In the genomic region with DNA sequence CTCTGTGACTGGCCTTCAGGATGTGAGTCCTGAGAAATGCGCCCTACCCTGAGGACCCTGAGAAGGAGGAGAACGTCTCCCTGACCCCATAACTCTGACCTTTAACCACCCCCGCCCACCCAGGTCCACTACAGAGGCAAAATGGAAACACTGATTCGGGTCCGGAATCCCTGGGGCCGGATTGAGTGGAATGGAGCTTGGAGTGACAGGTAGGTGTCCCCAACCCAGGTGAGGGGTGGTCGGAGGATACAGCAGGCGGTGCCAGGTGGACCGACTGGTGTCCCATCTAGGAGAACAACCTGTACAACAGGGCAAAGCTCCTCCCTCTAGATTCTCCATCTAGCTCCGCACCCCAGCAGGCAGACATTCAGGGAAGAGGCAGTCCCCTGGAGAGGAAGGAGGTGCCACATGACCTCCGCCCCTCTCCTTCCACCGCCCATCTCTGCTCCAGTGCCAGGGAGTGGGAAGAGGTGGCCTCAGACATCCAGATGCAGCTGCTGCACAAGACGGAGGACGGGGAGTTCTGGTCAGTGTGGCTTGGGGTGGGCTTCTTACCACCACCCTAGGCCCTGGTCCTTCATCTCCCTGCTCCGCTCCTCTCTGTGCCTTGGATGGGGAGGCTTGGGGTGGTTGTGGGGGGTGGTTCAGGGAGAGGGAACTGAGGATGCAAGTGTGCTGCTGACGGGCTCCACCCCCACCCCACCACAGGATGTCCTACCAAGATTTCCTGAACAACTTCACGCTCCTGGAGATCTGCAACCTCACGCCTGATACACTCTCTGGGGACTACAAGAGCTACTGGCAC, we compare ENCODE assay signal across 16 cellular contexts. TPM values are rescaled to one million over a fixed set of nuclear protein-coding genes. Genes with fewer than 3 reads are reported as not detected.
DNase-seq lines count a peak whose midpoint lies in the region; ATAC-seq, FAIRE-seq and TF ChIP-seq lines count a peak whose summit lies in the region.
"Had no signal": no experiment of that assay in that cellular context is flagged by ENCODE, and none has a peak within 500 bp of the region (broad histone marks: within the 10 kb centered on the region; RNA-seq: fewer than 3 reads in every experiment).

No MANE protein-coding gene starts in this region.

- WGBS in HepG2 (ENCODE audit: low lambda C conversion rate): 46% methylated on average over 18 of the region's 18 CpGs
- WGBS in right lobe of liver (ENCODE audit: insufficient coverage, low coverage, low lambda C conversion rate, missing lambda C conversion rate): 81% methylated on average over 10 of the region's 18 CpGs

- CTCF ChIA-PET in HepG2 (lab: Yijun Ruan, JAX; ENCODE audit: low intra/inter-chr PET ratio, low total read pairs) (no interaction called here), Panc1 (lab: Charles Lee) (interaction anchor here (0.5 to 0.6 kb wide), 3 partner anchors 18 to 62 kb away, joined by 3 to 13 read pairs (median 7); no protein-coding TSS in a partner anchor)

- TF ChIP-seq POLR2A in HepG2 (IDR thresholded peaks at IDR 0.05; ENCODE audit: insufficient read depth in 1 of 2, low read depth in 2 of 2, low read length in 2 of 2): no peak
- TF ChIP-seq POLR2A in right lobe of liver (IDR thresholded peaks at IDR 0.05): no peak

- H3K27ac ChIP-seq in HepG2 (ENCODE audit: extremely low read length, insufficient read depth, low read length): no peak overlapping the region
- no peak overlapping the region for H3K27ac ChIP-seq in right lobe of liver
- H3K27ac ChIP-seq in Panc1 (ENCODE audit: low read length): peak overlapping the region; percentile 90
- H3K27ac ChIP-seq: body of pancreas had no signal

- TF ChIP-seq EP300 in HepG2 (IDR thresholded peaks at IDR 0.05; ENCODE audit: low read depth in 2 of 2, low read length in 2 of 2): no peak
- no peak for TF ChIP-seq EP300 in HepG2 (CRISPR knock-in tag; IDR thresholded peaks at IDR 0.05; ENCODE audit: borderline replicate concordance)

- DNase-seq in HepG2 (ENCODE audit: low spot score) (no peak), right lobe of liver (no peak), Panc1 (ENCODE audit: low read depth, low spot score) (no peak), epidermal melanocyte (ENCODE audit: insufficient read length, low spot score) (peak; percentile 3), A172 (ENCODE audit: low spot score) (no peak), putamen (ENCODE audit: low spot score) (no peak)
- DNase-seq in activated effector memory CD4-positive, alpha-beta T cell treated with Interleukin-2 at 50 U/mL for 16 hours: no peak
- DNase-seq: activated CD4-positive, alpha-beta T cell treated with anti-CD3 and anti-CD28 coated beads, Interleukin-2, amount 50 U/mL, for 1 hour; body of pancreas; KG1; NCI-H187; NCI-H510A treated with DMSO at 0.1 percent for 48 hours; substantia nigra had no signal

- H4K20me1 ChIP-seq in HepG2 (ENCODE audit: insufficient read depth, low read length): no peaks in the 10 kb centered on the region

- peaks cover 69% of the 10 kb centered on the region for H3K4me1 ChIP-seq in HepG2 (ENCODE audit: insufficient read depth, low read length)
- peaks cover 0 to 6% (median 0%) of the 10 kb centered on the region in 4 donors for H3K4me1 ChIP-seq in right lobe of liver
- peaks cover 54% of the 10 kb centered on the region for H3K4me1 ChIP-seq in Panc1 (ENCODE audit: control insufficient read depth, insufficient read depth, low read length)

- no peak for ATAC-seq in HepG2
- no peak for ATAC-seq in right lobe of liver
- ATAC-seq in Panc1: no peak
- ATAC-seq in HG03139 (IDR thresholded peaks at IDR 0.05; ENCODE audit: unreplicated experiment): no peak
- ATAC-seq: body of pancreas had no signal

- H3K4me3 ChIP-seq in HepG2 (replicated peaks in 1 of 3; ENCODE audit: insufficient read depth in 1 of 3, low read depth in 2 of 3, low read length in 3 of 3) (peak overlapping the region in 1 of 3 experiments; percentile 47; a peak in 1 of 6 replicates), right lobe of liver (no peak overlapping the region), Panc1 (ENCODE audit: low read depth in 2 of 2, low read length in 2 of 2) (no peak overlapping the region)
- H3K4me3 ChIP-seq: body of pancreas, lung had no signal

- in situ Hi-C loops in HepG2 (cut with HindIII; ENCODE audit: extremely low pct_ligation_motif_present, low pct_unique_long_range_greater_than_20kb) (no loop called here), Panc1 (cut with HindIII; ENCODE audit: low pct_unique_long_range_greater_than_20kb, low sequenced_read_pairs) (no loop called here)

- H3K27me3 ChIP-seq in HepG2 (ENCODE audit: control insufficient read depth in 1 of 2, insufficient read depth in 2 of 2, low read length in 2 of 2) (peaks cover 0 to 13% of the 10 kb centered on the region in 2 experiments; a peak in 2 of 5 replicates), right lobe of liver (no peaks in the 10 kb centered on the region), Panc1 (ENCODE audit: control insufficient read depth, insufficient read depth, low read length) (no peaks in the 10 kb centered on the region)
- H3K27me3 ChIP-seq: body of pancreas, Peyer's patch had no signal

- no peak overlapping the region for H3K9ac ChIP-seq in HepG2 (ENCODE audit: insufficient read depth, low read depth, low read length)

- FAIRE-seq in HepG2 (lab: Jason Lieb, UNC): no peak

- no peak for TF ChIP-seq RAD21 in HepG2 (CRISPR knock-in tag; IDR thresholded peaks at IDR 0.05)

- H2AFZ ChIP-seq in HepG2 (ENCODE audit: low read length): no peak overlapping the region

- TF ChIP-seq CTCF in HepG2 (CRISPR knock-in tag; IDR thresholded peaks at IDR 0.05) (no peak), right lobe of liver (IDR thresholded peaks at IDR 0.05) (no peak), Panc1 (IDR thresholded peaks at IDR 0.05) (no peak)

- peak overlapping the region; percentile 65 for H3K4me2 ChIP-seq in HepG2 (ENCODE audit: low read depth, low read length)

- H3K79me2 ChIP-seq in HepG2 (ENCODE audit: insufficient read depth, low read length): no peaks in the 10 kb centered on the region

- H3K36me3 ChIP-seq in HepG2 (replicated peaks in 1 of 2; ENCODE audit: control insufficient read depth in 1 of 2, insufficient read depth in 2 of 2, low read length in 2 of 2) (no peaks in the 10 kb centered on the region), right lobe of liver (no peaks in the 10 kb centered on the region), Panc1 (ENCODE audit: control insufficient read depth, insufficient read depth, low read length) (no peaks in the 10 kb centered on the region)
- H3K36me3 ChIP-seq: Peyer's patch had no signal

- BruUV-seq in HepG2 (replicated peaks; lab: Mats Ljungman, UMichigan) (no TSS peak), Panc1 (replicated peaks; lab: Mats Ljungman, UMichigan) (no TSS peak)

- H3K9me3 ChIP-seq in HepG2 (ENCODE audit: low read length) (no peaks in the 10 kb centered on the region), right lobe of liver (no peaks in the 10 kb centered on the region), Panc1 (ENCODE audit: control insufficient read depth, insufficient read depth, low read depth, low read length) (no peaks in the 10 kb centered on the region)
- H3K9me3 ChIP-seq: body of pancreas, Peyer's patch had no signal

- intact Hi-C loops in HepG2 (cut with micrococcal nuclease; ENCODE audit: unreplicated experiment): no loop called here
- intact Hi-C loops in right lobe of liver (cut with DNase I): loop anchor here in 1 of 2 donors (10.0 kb wide), 1 partner anchor 58 kb away; no protein-coding TSS in a partner anchor
- intact Hi-C loops in Panc1 (cut with micrococcal nuclease; ENCODE audit: unreplicated experiment): loop anchor here (5.0 kb wide), 1 partner anchor 46 kb away; a partner anchor contains a TSS

- POLR2A ChIA-PET in HepG2 (lab: Yijun Ruan, JAX) (interaction anchor here (1.5 to 3.3 kb wide), 2 partner anchors 47 to 60 kb away, joined by 5 to 14 read pairs; a partner anchor contains a TSS), Panc1 (lab: Charles Lee) (interaction anchor here (0.6 to 0.7 kb wide), 2 partner anchors 13 to 31 kb away, joined by 3 to 6 read pairs; no protein-coding TSS in a partner anchor)

RNA-seq across cellular contexts. Expression of a gene that starts 17.7 kb away (rescaled TPM):
- 0.07 TPM in 1 of 2 replicates, not detected in the other for total RNA-seq in HepG2 (2016; rRNA removed; fragmentation: Illumina TruSeq; extraction: Trizol)
- not detected in 2 replicates for total RNA-seq in HepG2 (2016; cell fraction: cytosol; rRNA removed; fragmentation: Illumina TruSeq; extraction: Trizol; ENCODE audit: low read depth)
- not detected in 2 replicates for total RNA-seq in HepG2 (2016; cell fraction: insoluble cytoplasmic fraction; rRNA removed; fragmentation: Illumina TruSeq; extraction: Trizol)
- not detected in 2 replicates for total RNA-seq in HepG2 (2016; cell fraction: membrane; rRNA removed; fragmentation: Illumina TruSeq; extraction: Trizol)
- total RNA-seq in HepG2 (2016; cell fraction: nucleus; rRNA removed; fragmentation: Illumina TruSeq; extraction: Trizol): not detected in 2 replicates
- polyA plus RNA-seq in HepG2 (2011; rRNA removed): 0.11 and 0.13 TPM in 2 replicates
- 0.03 and 0.05 TPM in 2 replicates for polyA plus RNA-seq in HepG2 (2011; cell fraction: cytosol; rRNA removed)
- polyA plus RNA-seq in HepG2 (2011; cell fraction: nucleus; rRNA removed): 0.71 and 0.74 TPM in 2 replicates
- 0.07 and 0.09 TPM in 2 replicates for polyA plus RNA-seq in HepG2 (2012)
- polyA plus RNA-seq in HepG2 (2016; cell fraction: cytosol; fragmentation: Illumina TruSeq; extraction: Trizol; ENCODE audit: low read depth): not detected in 2 replicates
- not detected in 2 replicates for polyA plus RNA-seq in HepG2 (2016; cell fraction: insoluble cytoplasmic fraction; fragmentation: Illumina TruSeq; extraction: Trizol; ENCODE audit: low read depth)
- polyA plus RNA-seq in HepG2 (2016; cell fraction: membrane; fragmentation: Illumina TruSeq; extraction: Trizol; ENCODE audit: low read depth): not detected in 2 replicates
- polyA plus RNA-seq in HepG2 (2016; cell fraction: nucleus; fragmentation: Illumina TruSeq; extraction: Trizol; ENCODE audit: insufficient read depth, low read depth): not detected in 2 replicates
- 0.07 TPM in 1 of 2 replicates, not detected in the other for polyA minus RNA-seq in HepG2 (2011; rRNA and poly(A)+ RNA removed; ENCODE audit: low replicate concordance)
- not detected in 2 replicates for polyA minus RNA-seq in HepG2 (2011; cell fraction: cytosol; rRNA and poly(A)+ RNA removed)
- polyA minus RNA-seq in HepG2 (2011; cell fraction: nucleus; rRNA and poly(A)+ RNA removed): 0.37 TPM in 1 of 2 replicates, not detected in the other
- total RNA-seq in right lobe of liver: under 1 TPM in 2 of 6 experiments, not detected in 4; 0.22 to 0.31 TPM
- total RNA-seq in Panc1 (2021; ENCODE audit: unreplicated experiment): 1.2 TPM
- polyA plus RNA-seq in Panc1 (2012; ENCODE audit: insufficient read length): 0.85 TPM
- total RNA-seq in A172 (2014; rRNA removed; shearing (Covaris generic)): not detected in 2 replicates

RNA-seq across cellular contexts. Expression of a gene that starts 40.4 kb away (rescaled TPM):
- total RNA-seq in HepG2 (2016; rRNA removed; fragmentation: Illumina TruSeq; extraction: Trizol): not detected in 2 replicates
- total RNA-seq in HepG2 (2016; cell fraction: cytosol; rRNA removed; fragmentation: Illumina TruSeq; extraction: Trizol; ENCODE audit: low read depth): not detected in 2 replicates
- not detected in 2 replicates for total RNA-seq in HepG2 (2016; cell fraction: insoluble cytoplasmic fraction; rRNA removed; fragmentation: Illumina TruSeq; extraction: Trizol)
- total RNA-seq in HepG2 (2016; cell fraction: membrane; rRNA removed; fragmentation: Illumina TruSeq; extraction: Trizol): not detected in 2 replicates
- total RNA-seq in HepG2 (2016; cell fraction: nucleus; rRNA removed; fragmentation: Illumina TruSeq; extraction: Trizol): not detected in 2 replicates
- 0.14 TPM in 1 of 2 replicates, not detected in the other for polyA plus RNA-seq in HepG2 (2011; rRNA removed)
- polyA plus RNA-seq in HepG2 (2011; cell fraction: cytosol; rRNA removed): 0.09 TPM in 1 of 2 replicates, not detected in the other
- polyA plus RNA-seq in HepG2 (2011; cell fraction: nucleus; rRNA removed): 0.24 TPM in 1 of 2 replicates, not detected in the other
- polyA plus RNA-seq in HepG2 (2012): not detected in 2 replicates
- not detected in 2 replicates for polyA plus RNA-seq in HepG2 (2016; cell fraction: cytosol; fragmentation: Illumina TruSeq; extraction: Trizol; ENCODE audit: low read depth)
- polyA plus RNA-seq in HepG2 (2016; cell fraction: insoluble cytoplasmic fraction; fragmentation: Illumina TruSeq; extraction: Trizol; ENCODE audit: low read depth): not detected in 2 replicates
- not detected in 2 replicates for polyA plus RNA-seq in HepG2 (2016; cell fraction: membrane; fragmentation: Illumina TruSeq; extraction: Trizol; ENCODE audit: low read depth)
- polyA plus RNA-seq in HepG2 (2016; cell fraction: nucleus; fragmentation: Illumina TruSeq; extraction: Trizol; ENCODE audit: insufficient read depth, low read depth): not detected in 2 replicates
- polyA minus RNA-seq in HepG2 (2011; rRNA and poly(A)+ RNA removed; ENCODE audit: low replicate concordance): not detected in 2 replicates
- not detected in 2 replicates for polyA minus RNA-seq in HepG2 (2011; cell fraction: cytosol; rRNA and poly(A)+ RNA removed)
- polyA minus RNA-seq in HepG2 (2011; cell fraction: nucleus; rRNA and poly(A)+ RNA removed): not detected in 2 replicates
- not detected for total RNA-seq in right lobe of liver
- 1.8 TPM for total RNA-seq in Panc1 (2021; ENCODE audit: unreplicated experiment)
- polyA plus RNA-seq in Panc1 (2012; ENCODE audit: insufficient read length): 1.9 TPM
- total RNA-seq in A172 (2014; rRNA removed; shearing (Covaris generic)): not detected in 2 replicates
- total RNA-seq: lung, Peyer's patch had no signal

RNA-seq across cellular contexts. Expression of a gene that starts 47.1 kb away (rescaled TPM):
- total RNA-seq in HepG2 (2016; rRNA removed; fragmentation: Illumina TruSeq; extraction: Trizol) (23.1 and 43.2 TPM in 2 replicates), right lobe of liver (10 to 100 TPM; 27.4 to 51.3 (median 31.4) TPM), Panc1 (2021; ENCODE audit: unreplicated experiment) (263 TPM)
- 19.7 and 24.6 TPM in 2 replicates for total RNA-seq in HepG2 (2016; cell fraction: cytosol; rRNA removed; fragmentation: Illumina TruSeq; extraction: Trizol; ENCODE audit: low read depth)
- 22.9 and 41.9 TPM in 2 replicates for total RNA-seq in HepG2 (2016; cell fraction: insoluble cytoplasmic fraction; rRNA removed; fragmentation: Illumina TruSeq; extraction: Trizol)
- 37.5 and 40.9 TPM in 2 replicates for total RNA-seq in HepG2 (2016; cell fraction: membrane; rRNA removed; fragmentation: Illumina TruSeq; extraction: Trizol)
- total RNA-seq in HepG2 (2016; cell fraction: nucleus; rRNA removed; fragmentation: Illumina TruSeq; extraction: Trizol): 42.6 and 53.1 TPM in 2 replicates
- polyA plus RNA-seq in HepG2 (2011; rRNA removed): 95.5 and 106 TPM in 2 replicates
- 92.8 and 113 TPM in 2 replicates for polyA plus RNA-seq in HepG2 (2011; cell fraction: cytosol; rRNA removed)
- 132 and 138 TPM in 2 replicates for polyA plus RNA-seq in HepG2 (2011; cell fraction: nucleus; rRNA removed)
- 38.8 and 43.9 TPM in 2 replicates for polyA plus RNA-seq in HepG2 (2012)
- 32.1 and 36.6 TPM in 2 replicates for polyA plus RNA-seq in HepG2 (2016; cell fraction: cytosol; fragmentation: Illumina TruSeq; extraction: Trizol; ENCODE audit: low read depth)
- 35.2 and 35.6 TPM in 2 replicates for polyA plus RNA-seq in HepG2 (2016; cell fraction: insoluble cytoplasmic fraction; fragmentation: Illumina TruSeq; extraction: Trizol; ENCODE audit: low read depth)
- 48.6 and 49.6 TPM in 2 replicates for polyA plus RNA-seq in HepG2 (2016; cell fraction: membrane; fragmentation: Illumina TruSeq; extraction: Trizol; ENCODE audit: low read depth)
- polyA plus RNA-seq in HepG2 (2016; cell fraction: nucleus; fragmentation: Illumina TruSeq; extraction: Trizol; ENCODE audit: insufficient read depth, low read depth): 82.7 and 90.9 TPM in 2 replicates
- polyA minus RNA-seq in HepG2 (2011; rRNA and poly(A)+ RNA removed; ENCODE audit: low replicate concordance): 236 and 248 TPM in 2 replicates
- 35.4 and 40.0 TPM in 2 replicates for polyA minus RNA-seq in HepG2 (2011; cell fraction: cytosol; rRNA and poly(A)+ RNA removed)
- polyA minus RNA-seq in HepG2 (2011; cell fraction: nucleus; rRNA and poly(A)+ RNA removed): 37.0 and 39.3 TPM in 2 replicates
- polyA plus RNA-seq in Panc1 (2012; ENCODE audit: insufficient read length): 313 TPM
- 24.7 and 26.2 TPM in 2 replicates for total RNA-seq in A172 (2014; rRNA removed; shearing (Covaris generic))

RNA-seq across cellular contexts. Expression of a gene that starts 49.0 kb away (rescaled TPM):
- total RNA-seq in HepG2 (2016; rRNA removed; fragmentation: Illumina TruSeq; extraction: Trizol) (13.9 and 27.4 TPM in 2 replicates), right lobe of liver (10 to 100 TPM; 30.6 to 41.0 (median 36.8) TPM), Panc1 (2021; ENCODE audit: unreplicated experiment) (54.1 TPM)
- total RNA-seq in HepG2 (2016; cell fraction: cytosol; rRNA removed; fragmentation: Illumina TruSeq; extraction: Trizol; ENCODE audit: low read depth): 5.1 and 5.8 TPM in 2 replicates
- total RNA-seq in HepG2 (2016; cell fraction: insoluble cytoplasmic fraction; rRNA removed; fragmentation: Illumina TruSeq; extraction: Trizol): 11.4 and 28.3 TPM in 2 replicates
- total RNA-seq in HepG2 (2016; cell fraction: membrane; rRNA removed; fragmentation: Illumina TruSeq; extraction: Trizol): 14.9 and 15.8 TPM in 2 replicates
- total RNA-seq in HepG2 (2016; cell fraction: nucleus; rRNA removed; fragmentation: Illumina TruSeq; extraction: Trizol): 28.7 and 33.8 TPM in 2 replicates
- polyA plus RNA-seq in HepG2 (2011; rRNA removed): 75.8 and 83.8 TPM in 2 replicates
- polyA plus RNA-seq in HepG2 (2011; cell fraction: cytosol; rRNA removed): 81.0 and 82.0 TPM in 2 replicates
- polyA plus RNA-seq in HepG2 (2011; cell fraction: nucleus; rRNA removed): 185 and 224 TPM in 2 replicates
- polyA plus RNA-seq in HepG2 (2012): 37.7 and 41.7 TPM in 2 replicates
- 5.0 and 5.6 TPM in 2 replicates for polyA plus RNA-seq in HepG2 (2016; cell fraction: cytosol; fragmentation: Illumina TruSeq; extraction: Trizol; ENCODE audit: low read depth)
- 13.6 and 16.8 TPM in 2 replicates for polyA plus RNA-seq in HepG2 (2016; cell fraction: insoluble cytoplasmic fraction; fragmentation: Illumina TruSeq; extraction: Trizol; ENCODE audit: low read depth)
- 10.0 and 10.2 TPM in 2 replicates for polyA plus RNA-seq in HepG2 (2016; cell fraction: membrane; fragmentation: Illumina TruSeq; extraction: Trizol; ENCODE audit: low read depth)
- polyA plus RNA-seq in HepG2 (2016; cell fraction: nucleus; fragmentation: Illumina TruSeq; extraction: Trizol; ENCODE audit: insufficient read depth, low read depth): 69.5 and 76.1 TPM in 2 replicates
- polyA minus RNA-seq in HepG2 (2011; rRNA and poly(A)+ RNA removed; ENCODE audit: low replicate concordance): 62.2 and 179 TPM in 2 replicates
- 36.8 and 42.0 TPM in 2 replicates for polyA minus RNA-seq in HepG2 (2011; cell fraction: cytosol; rRNA and poly(A)+ RNA removed)
- 36.6 and 36.8 TPM in 2 replicates for polyA minus RNA-seq in HepG2 (2011; cell fraction: nucleus; rRNA and poly(A)+ RNA removed)
- polyA plus RNA-seq in Panc1 (2012; ENCODE audit: insufficient read length): 81.4 TPM
- total RNA-seq in A172 (2014; rRNA removed; shearing (Covaris generic)): 43.1 and 47.9 TPM in 2 replicates

RNA-seq across cellular contexts. Expression of a gene that starts 49.1 kb away (rescaled TPM):
- 178 and 191 TPM in 2 replicates for total RNA-seq in HepG2 (2016; rRNA removed; fragmentation: Illumina TruSeq; extraction: Trizol)
- 169 and 189 TPM in 2 replicates for total RNA-seq in HepG2 (2016; cell fraction: cytosol; rRNA removed; fragmentation: Illumina TruSeq; extraction: Trizol; ENCODE audit: low read depth)
- 186 and 208 TPM in 2 replicates for total RNA-seq in HepG2 (2016; cell fraction: insoluble cytoplasmic fraction; rRNA removed; fragmentation: Illumina TruSeq; extraction: Trizol)
- total RNA-seq in HepG2 (2016; cell fraction: membrane; rRNA removed; fragmentation: Illumina TruSeq; extraction: Trizol): 148 and 200 TPM in 2 replicates
- total RNA-seq in HepG2 (2016; cell fraction: nucleus; rRNA removed; fragmentation: Illumina TruSeq; extraction: Trizol): 65.1 and 65.8 TPM in 2 replicates
- 157 and 166 TPM in 2 replicates for polyA plus RNA-seq in HepG2 (2011; rRNA removed)
- 144 and 170 TPM in 2 replicates for polyA plus RNA-seq in HepG2 (2011; cell fraction: cytosol; rRNA removed)
- polyA plus RNA-seq in HepG2 (2011; cell fraction: nucleus; rRNA removed): 42.8 and 46.0 TPM in 2 replicates
- 135 and 137 TPM in 2 replicates for polyA plus RNA-seq in HepG2 (2012)
- polyA plus RNA-seq in HepG2 (2016; cell fraction: cytosol; fragmentation: Illumina TruSeq; extraction: Trizol; ENCODE audit: low read depth): 114 and 150 TPM in 2 replicates
- 163 and 186 TPM in 2 replicates for polyA plus RNA-seq in HepG2 (2016; cell fraction: insoluble cytoplasmic fraction; fragmentation: Illumina TruSeq; extraction: Trizol; ENCODE audit: low read depth)
- polyA plus RNA-seq in HepG2 (2016; cell fraction: membrane; fragmentation: Illumina TruSeq; extraction: Trizol; ENCODE audit: low read depth): 111 and 143 TPM in 2 replicates
- 92.9 and 98.5 TPM in 2 replicates for polyA plus RNA-seq in HepG2 (2016; cell fraction: nucleus; fragmentation: Illumina TruSeq; extraction: Trizol; ENCODE audit: insufficient read depth, low read depth)
- 33.2 and 40.9 TPM in 2 replicates for polyA minus RNA-seq in HepG2 (2011; rRNA and poly(A)+ RNA removed; ENCODE audit: low replicate concordance)
- 22.7 and 28.4 TPM in 2 replicates for polyA minus RNA-seq in HepG2 (2011; cell fraction: cytosol; rRNA and poly(A)+ RNA removed)
- polyA minus RNA-seq in HepG2 (2011; cell fraction: nucleus; rRNA and poly(A)+ RNA removed): 20.0 and 21.5 TPM in 2 replicates
- total RNA-seq in right lobe of liver: 10 to 100 TPM; 26.5 to 70.0 (median 35.4) TPM
- 82.0 TPM for total RNA-seq in Panc1 (2021; ENCODE audit: unreplicated experiment)
- 80.3 TPM for polyA plus RNA-seq in Panc1 (2012; ENCODE audit: insufficient read length)
- total RNA-seq in A172 (2014; rRNA removed; shearing (Covaris generic)): 136 and 149 TPM in 2 replicates
